In genomic region chr7:21945374-21946227, GRCh38 we compare ENCODE assay signal across 8 cellular contexts. TPM values are rescaled to one million over a fixed set of nuclear protein-coding genes. Genes with fewer than 3 reads are reported as not detected.
A peak's percentile ranks its signal among the peaks of the same experiment; 100 is the strongest.
DNase-seq lines count a peak whose midpoint lies in the region; ATAC-seq and TF ChIP-seq lines count a peak whose summit lies in the region.

Gene CDCA7L (minus strand): TSS chr7:21945899. CDS start chr7:21945804, 95 bp downstream.

- H3K36me3 ChIP-seq in ovary (no peaks in the 10 kb centered on the region), upper lobe of left lung (no peaks in the 10 kb centered on the region)

- H3K27me3 Mint-ChIP-seq in activated naive CD4-positive, alpha-beta T cell treated with anti-CD3 and anti-CD28 coated beads, Interleukin-2, amount 50 U/mL, for 24 hours = no peaks in the 10 kb centered on the region
- H3K27me3 Mint-ChIP-seq in glutamatergic neuron (ENCODE audit: unreplicated experiment) = no peaks in the 10 kb centered on the region

- H3K4me3 ChIP-seq in ovary = peak within 1 kb of the TSS; percentile 76
- H3K4me3 ChIP-seq in upper lobe of left lung = peak within 1 kb of the TSS; percentile 32 to 66 (median 62)

- peak within 1 kb of the TSS; percentile 92 for H3K4me3 Mint-ChIP-seq in activated naive CD4-positive, alpha-beta T cell treated with anti-CD3 and anti-CD28 coated beads, Interleukin-2, amount 50 U/mL, for 24 hours
- peak within 1 kb of the TSS; percentile 85 for H3K4me3 Mint-ChIP-seq in glutamatergic neuron (ENCODE audit: unreplicated experiment)

- TF ChIP-seq EP300 in ovary (IDR thresholded peaks at IDR 0.05) = no peak
- TF ChIP-seq EP300 in upper lobe of left lung (IDR thresholded peaks at IDR 0.05) = no peak

- H3K9me3 ChIP-seq in ovary (no peaks in the 10 kb centered on the region), upper lobe of left lung (no peaks in the 10 kb centered on the region)

- peak within 1 kb of the TSS; percentile 96 for H3K27ac Mint-ChIP-seq in activated naive CD4-positive, alpha-beta T cell treated with anti-CD3 and anti-CD28 coated beads, Interleukin-2, amount 50 U/mL, for 24 hours
- no peak within 1 kb of the TSS for H3K27ac Mint-ChIP-seq in glutamatergic neuron (ENCODE audit: unreplicated experiment)

- peak; percentile 89 for DNase-seq in ELF-1 (ENCODE audit: low read depth, low spot score)
- DNase-seq in KG1 (lab: John Stamatoyannopoulos, UW) = peak; percentile 75
- DNase-seq in glutamatergic neuron = peak; percentile 71
- peak; percentile 78 to 91 (median 90) for DNase-seq in ovary
- peak; percentile 78 to 93 for DNase-seq in upper lobe of left lung

- H3K36me3 Mint-ChIP-seq in activated naive CD4-positive, alpha-beta T cell treated with anti-CD3 and anti-CD28 coated beads, Interleukin-2, amount 50 U/mL, for 24 hours = peaks cover 3% of the 10 kb centered on the region
- no peaks in the 10 kb centered on the region for H3K36me3 Mint-ChIP-seq in glutamatergic neuron (ENCODE audit: unreplicated experiment)

- H3K27me3 ChIP-seq in ovary = no peaks in the 10 kb centered on the region
- H3K27me3 ChIP-seq in upper lobe of left lung = no peaks in the 10 kb centered on the region

- ATAC-seq in GM21825 (IDR thresholded peaks at IDR 0.05; ENCODE audit: unreplicated experiment) = peak; percentile 81
- ATAC-seq in upper lobe of left lung (ENCODE audit: low FRiP score in 2 of 2) = peak; percentile 93 to 96

- H3K27ac ChIP-seq in ovary (peak within 1 kb of the TSS; percentile 85 to 87), upper lobe of left lung (peak within 1 kb of the TSS; percentile 74 to 83 (median 77))

- no peaks in the 10 kb centered on the region for H3K9me3 Mint-ChIP-seq in activated naive CD4-positive, alpha-beta T cell treated with anti-CD3 and anti-CD28 coated beads, Interleukin-2, amount 50 U/mL, for 24 hours
- H3K9me3 Mint-ChIP-seq in glutamatergic neuron (ENCODE audit: unreplicated experiment) = peaks cover 2% of the 10 kb centered on the region

- H3K4me1 ChIP-seq in ovary (ENCODE audit: insufficient read depth) (peaks cover 1% of the 10 kb centered on the region), upper lobe of left lung (peaks cover 11 to 46% (median 23%) of the 10 kb centered on the region in 4 donors)

- intact Hi-C loops in ovary (cut with DNase I) = no loop called here

- TF ChIP-seq POLR2A in Raji (IDR thresholded peaks at IDR 0.05; ENCODE audit: insufficient read depth, low read depth, low read length) (peak; percentile 96), ovary (IDR thresholded peaks at IDR 0.05) (peak; percentile 37), upper lobe of left lung (IDR thresholded peaks at IDR 0.05) (peak in 3 of 4 donors; percentile 33 to 87 (median 78))

- TF ChIP-seq CTCF in glutamatergic neuron (IDR thresholded peaks at IDR 0.05; ENCODE audit: partially characterized antibody, unreplicated experiment) = no peak
- peak in 2 of 3 donors; percentile 10 to 14 for TF ChIP-seq CTCF in ovary (IDR thresholded peaks at IDR 0.05)
- TF ChIP-seq CTCF in upper lobe of left lung (IDR thresholded peaks at IDR 0.05) = no peak

- H3K4me1 Mint-ChIP-seq in activated naive CD4-positive, alpha-beta T cell treated with anti-CD3 and anti-CD28 coated beads, Interleukin-2, amount 50 U/mL, for 24 hours = peaks cover 69% of the 10 kb centered on the region
- H3K4me1 Mint-ChIP-seq in glutamatergic neuron (ENCODE audit: low read depth, unreplicated experiment) = peaks cover 5% of the 10 kb centered on the region

- 0% methylated on average over 67 to 86 of the region's 86 CpGs for WGBS in ovary, 3 donors
- WGBS in upper lobe of left lung, 2 donors = 0% methylated on average over 11 to 45 of the region's 86 CpGs

RNA-seq across cellular contexts. Expression of gene CDCA7L, which starts in this region (rescaled TPM):
- 6.1 TPM for total RNA-seq in glutamatergic neuron (ENCODE audit: unreplicated experiment)
- total RNA-seq in ovary = 10 to 100 TPM; 16.8 to 29.2 (median 26.8) TPM
- polyA plus RNA-seq in ovary = 10 to 100 TPM; 24.5 to 35.1 TPM
- 10 to 100 TPM; 30.5 to 63.6 (median 39.1) TPM for total RNA-seq in upper lobe of left lung

Comparison
In these comparisons a context has a peak if more than half of its experiments do, and no peak if none do; other contexts are left out.
1. Peak in every context shown above with its lines: DNase-seq, ATAC-seq, H3K4me3 ChIP-seq and H3K27ac ChIP-seq.
2. POLR2A ChIP-seq: peak in every context shown above with its lines; median percentile 96 in Raji; 78 in upper lobe of left lung; 37 in ovary.
3. CTCF ChIP-seq: peak in ovary (2 of 3); none in glutamatergic neuron (single experiment) and upper lobe of left lung (0 of 6).